In genomic region chr9:108515856-108516255, GRCh38 we compare ENCODE assay signal across 20 cellular contexts.
DNase-seq lines count a peak whose midpoint lies in the region; ATAC-seq, FAIRE-seq and TF ChIP-seq lines count a peak whose summit lies in the region.
"Had no signal": no experiment of that assay in that cellular context is flagged by ENCODE, and none has a peak within 500 bp of the region (broad histone marks: within the 10 kb centered on the region; RNA-seq: fewer than 3 reads in every experiment).

No MANE protein-coding gene starts in this region.

- FAIRE-seq in HTR-8/SVneo (lab: Jason Lieb, UNC): peak; percentile 28
- FAIRE-seq: HepG2 had no signal

- no peaks in the 10 kb centered on the region for H3K4me1 Mint-ChIP-seq in activated naive CD8-positive, alpha-beta T cell treated with anti-CD3 and anti-CD28 coated beads, Interleukin-2, amount 50 U/mL, for 24 hours
- H3K4me1 Mint-ChIP-seq: CD8-positive, alpha-beta memory T cell had no signal

- peak; percentile 12 for DNase-seq in Daoy (ENCODE audit: low read depth)
- no peak for DNase-seq in HTR-8/SVneo (ENCODE audit: insufficient read length, low spot score)
- no peak for DNase-seq in choroid plexus epithelial cell (ENCODE audit: low read depth)
- DNase-seq in iPS-NIHi11 (ENCODE audit: low spot score): peak; percentile 14
- DNase-seq in activated naive CD8-positive, alpha-beta T cell treated with anti-CD3 and anti-CD28 coated beads, Interleukin-2, amount 50 U/mL, for 24 hours: no peak
- no peak for DNase-seq in HuH-7.5 (ENCODE audit: low spot score)
- DNase-seq in GM20000 (ENCODE audit: low spot score): no peak
- DNase-seq: Calu3; CD8-positive, alpha-beta memory T cell; GM23248; NCI-H1105; NCI-H146; NCI-H2029 treated with DMSO at 0.1 percent for 48 hours; NCI-H226; NCI-H510A treated with DMSO at 0.1 percent for 48 hours; NCI-H748 treated with DMSO at 0.1 percent for 48 hours; SJCRH30 had no signal

- no peak overlapping the region for H3K27ac Mint-ChIP-seq in activated naive CD8-positive, alpha-beta T cell treated with anti-CD3 and anti-CD28 coated beads, Interleukin-2, amount 50 U/mL, for 24 hours
- H3K27ac Mint-ChIP-seq: CD8-positive, alpha-beta memory T cell had no signal

- no peak for ATAC-seq in activated naive CD8-positive, alpha-beta T cell treated with anti-CD3 and anti-CD28 coated beads, Interleukin-2, amount 50 U/mL, for 24 hours
- ATAC-seq in GM19324 (IDR thresholded peaks at IDR 0.05; ENCODE audit: low FRiP score, unreplicated experiment): no peak
- ATAC-seq: HepG2, Panc1 had no signal

- H3K36me3 Mint-ChIP-seq in activated naive CD8-positive, alpha-beta T cell treated with anti-CD3 and anti-CD28 coated beads, Interleukin-2, amount 50 U/mL, for 24 hours (ENCODE audit: low read depth): no peaks in the 10 kb centered on the region
- H3K36me3 Mint-ChIP-seq: CD8-positive, alpha-beta memory T cell had no signal

- H3K4me3 ChIP-seq in choroid plexus epithelial cell (ENCODE audit: low read depth, low read length): no peak overlapping the region
- H3K4me3 ChIP-seq: GM23248, SJCRH30 had no signal

- H3K9me3 Mint-ChIP-seq in activated naive CD8-positive, alpha-beta T cell treated with anti-CD3 and anti-CD28 coated beads, Interleukin-2, amount 50 U/mL, for 24 hours: peaks cover 3% of the 10 kb centered on the region

- peaks cover 2% of the 10 kb centered on the region for H3K27me3 Mint-ChIP-seq in activated naive CD8-positive, alpha-beta T cell treated with anti-CD3 and anti-CD28 coated beads, Interleukin-2, amount 50 U/mL, for 24 hours
- H3K27me3 Mint-ChIP-seq: CD8-positive, alpha-beta memory T cell had no signal

- H3K4me3 Mint-ChIP-seq in activated naive CD8-positive, alpha-beta T cell treated with anti-CD3 and anti-CD28 coated beads, Interleukin-2, amount 50 U/mL, for 24 hours: no peak overlapping the region
- H3K4me3 Mint-ChIP-seq: CD8-positive, alpha-beta memory T cell had no signal

- TF ChIP-seq CTCF in choroid plexus epithelial cell (conservative IDR thresholded peaks at IDR 0.05; ENCODE audit: low read depth, low read length): peak; percentile 5
- no peak for TF ChIP-seq CTCF in GM20000 (IDR thresholded peaks at IDR 0.05; ENCODE audit: extremely low read depth, missing control alignments)

Comparison
In these comparisons a context has a peak if more than half of its experiments do, and no peak if none do; other contexts are left out.
1. DNase-seq: peak in Daoy (single experiment) and iPS-NIHi11 (single experiment); none in HTR-8/SVneo (single experiment), choroid plexus epithelial cell (single experiment), activated naive CD8-positive, alpha-beta T cell treated with anti-CD3 and anti-CD28 coated beads, Interleukin-2, amount 50 U/mL, for 24 hours (single experiment), HuH-7.5 (single experiment) and GM20000 (single experiment).